ENCODE assay signal across 8 cellular contexts in genomic region chr2:60992985-60993392, GRCh38. TPM values are rescaled to one million over a fixed set of nuclear protein-coding genes. Genes with fewer than 3 reads are reported as not detected.
DNase-seq lines count a peak whose midpoint lies in the region; ATAC-seq and TF ChIP-seq lines count a peak whose summit lies in the region.

No MANE protein-coding gene starts in this region.

- TF ChIP-seq CTCF in coronary artery (IDR thresholded peaks at IDR 0.05) = no peak

- H3K27ac ChIP-seq in coronary artery = peak overlapping the region in 1 of 2 donors; percentile 39

- H3K4me3 ChIP-seq in coronary artery = no peak overlapping the region

- H3K36me3 Mint-ChIP-seq in immature natural killer cell = peaks cover 3 to 15% (median 12%) of the 10 kb centered on the region in 3 donors

- ATAC-seq in GM18499 (IDR thresholded peaks at IDR 0.05; ENCODE audit: insufficient read depth, unreplicated experiment) (peak; percentile 96), GM21576 (IDR thresholded peaks at IDR 0.05; ENCODE audit: unreplicated experiment) (peak; percentile 97), GM19328 (IDR thresholded peaks at IDR 0.05; ENCODE audit: unreplicated experiment) (no peak)

- H3K4me1 Mint-ChIP-seq in immature natural killer cell = peaks cover 18 to 40% of the 10 kb centered on the region in 2 donors

- peak overlapping the region; percentile 94 to 99 (median 97) for H3K27ac Mint-ChIP-seq in immature natural killer cell

- peaks cover 0 to 4% (median 0%) of the 10 kb centered on the region in 6 donors for H3K9me3 Mint-ChIP-seq in immature natural killer cell

- peaks cover 2 to 5% (median 3%) of the 10 kb centered on the region in 3 donors for H3K27me3 Mint-ChIP-seq in immature natural killer cell (ENCODE audit: low read depth in 3 of 3)

- peak overlapping the region; percentile 71 to 94 (median 81) for H3K4me3 Mint-ChIP-seq in immature natural killer cell

- DNase-seq in Kasumi-1 (lab: John Stamatoyannopoulos, UW) (peak; percentile 13 to 45), immature natural killer cell (peak; percentile 77 to 82 (median 79)), coronary artery (ENCODE audit: low spot score) (no peak), retina (no peak)
- DNase-seq in activated CD8-positive, alpha-beta memory T cell treated with anti-CD3 and anti-CD28 coated beads for 24 hours = no peak

RNA-seq across cellular contexts. Expression of gene PEX13, which starts 24.5 kb away (rescaled TPM):
- polyA plus RNA-seq in immature natural killer cell = 10 to 100 TPM in 1 of 3 donors, 1 to 10 TPM in 2; 9.1 to 16.3 (median 9.7) TPM

RNA-seq across cellular contexts. Expression of gene PUS10, which starts 25.1 kb away (rescaled TPM):
- 10 to 100 TPM in 1 of 3 donors, 1 to 10 TPM in 2; 3.8 to 12.6 (median 8.5) TPM for polyA plus RNA-seq in immature natural killer cell

Comparison
In these comparisons a context has a peak if more than half of its experiments do, and no peak if none do; other contexts are left out.
1. DNase-seq: peak in Kasumi-1 (2 of 2) and immature natural killer cell (3 of 3); none in coronary artery (single experiment), retina (single experiment) and activated CD8-positive, alpha-beta memory T cell treated with anti-CD3 and anti-CD28 coated beads for 24 hours (single experiment).